Comparison of ENCODE assay signal across 1 cellular context in the genomic region with DNA sequence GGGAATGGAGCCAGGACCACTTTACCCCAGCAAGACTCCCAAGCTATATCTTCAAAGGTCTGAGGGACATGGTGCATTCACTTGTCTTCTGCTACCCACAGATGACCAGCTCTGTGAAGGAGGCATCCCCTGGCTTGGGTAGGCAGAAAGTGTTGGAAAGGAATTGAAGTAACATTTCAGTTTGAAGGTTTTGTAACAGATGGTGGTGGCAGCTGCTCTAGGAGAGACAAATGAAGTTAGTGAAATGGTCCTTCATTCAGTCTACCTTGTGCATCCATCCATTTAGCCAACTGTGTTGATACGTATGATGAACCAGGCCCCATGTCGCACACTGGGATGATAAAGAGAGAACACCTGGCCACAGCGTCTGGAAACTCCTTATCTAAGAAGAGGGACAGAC.
TF ChIP-seq lines count a peak whose summit lies in the region.

No MANE protein-coding gene starts in this region.

TF ChIP-seq in endothelial cell of umbilical vein, 7 proteins besides CTCF, POLR2A, EP300 and RAD21 (continued from another document):
- TF ChIP-seq JUN (IDR thresholded peaks at IDR 0.05; ENCODE audit: borderline replicate concordance, insufficient read depth, insufficient read length, low read depth): no peak
- TF ChIP-seq POLR2AphosphoS5 (IDR thresholded peaks at IDR 0.05; ENCODE audit: insufficient read depth, low read depth, low read length): no peak
- TF ChIP-seq MAX (IDR thresholded peaks at IDR 0.05; ENCODE audit: insufficient read depth, insufficient read length): no peak
TF ChIP-seq in endothelial cell of umbilical vein: peak in this region for 0.
